ENCODE assay signal across 23 cellular contexts in genomic region chr4:20319785-20320184, GRCh38.
"Had no signal": no experiment of that assay in that cellular context is flagged by ENCODE, and none has a peak within 500 bp of the region (broad histone marks: within the 10 kb centered on the region; RNA-seq: fewer than 3 reads in every experiment).

No MANE protein-coding gene starts in this region.

- DNase-seq: activated CD4-positive, alpha-beta T cell treated with anti-CD3 and anti-CD28 coated beads, Interleukin-2, amount 10 ng/mL, durations not matched to agents 24 days and 14 days; activated CD4-positive, CD25-positive, alpha-beta regulatory T cell; activated CD8-positive, alpha-beta memory T cell treated with anti-CD3 and anti-CD28 coated beads, Interleukin-2, amount 50 U/mL, for 4 hours; activated naive CD4-positive, alpha-beta T cell treated with anti-CD3 and anti-CD28 coated beads for 36 hours; activated T-cell treated with anti-CD3 and anti-CD28 coated beads, Interleukin-2, amount 50 U/mL, for 4 hours; aorta; effector memory CD4-positive, alpha-beta T cell; foreskin keratinocyte; glutamatergic neuron; kidney; left ventricle myocardium superior; naive thymus-derived CD4-positive, alpha-beta T cell; SK-N-SH; stimulated activated CD4-positive, alpha-beta T cell treated with anti-CD3 and anti-CD28 coated beads, Interleukin-12 subunit alpha, Interleukin-12 subunit beta, amount 100 ng/mL, for 4 hours; stimulated activated CD4-positive, alpha-beta T cell treated with anti-CD3 and anti-CD28 coated beads, Interleukin-1b, Interleukin-23, amount 100 ng/mL, for 48 hours; stimulated activated CD8-positive, alpha-beta memory T cell treated with anti-CD3 and anti-CD28 coated beads, Interleukin-4, amount 100 ng/mL, for 48 hours; stimulated activated naive CD4-positive, alpha-beta T cell treated with Interleukin-2 at 50 U/mL for 16 hours; T-helper 1 cell; T-helper 9 cell; trophoblast cell had no signal

- H3K27ac Mint-ChIP-seq: activated CD4-positive, alpha-beta T cell treated with anti-CD3 and anti-CD28 coated beads, Interleukin-2, amount 10 ng/mL, durations not matched to agents 24 days and 14 days; activated naive CD4-positive, alpha-beta T cell treated with anti-CD3 and anti-CD28 coated beads for 36 hours; dendritic cell treated with granulocyte-macrophage colony-stimulating factor and Interleukin-4, amounts not matched to agents 40 ng/mL and 50 ng/mL, for 4 days; memory B cell; naive thymus-derived CD4-positive, alpha-beta T cell had no signal

- ATAC-seq: activated T-cell treated with anti-CD3 and anti-CD28 coated beads, Interleukin-2, amount 50 U/mL, for 4 hours; foreskin keratinocyte; left ventricle myocardium superior; naive thymus-derived CD4-positive, alpha-beta T cell had no signal

- H3K36me3 Mint-ChIP-seq: memory B cell; naive thymus-derived CD4-positive, alpha-beta T cell had no signal

- H3K27ac ChIP-seq: foreskin keratinocyte, vagina had no signal

- FAIRE-seq: kidney had no signal

- H3K27me3 Mint-ChIP-seq: activated CD4-positive, alpha-beta T cell treated with anti-CD3 and anti-CD28 coated beads, Interleukin-2, amount 10 ng/mL, durations not matched to agents 24 days and 14 days; dendritic cell treated with granulocyte-macrophage colony-stimulating factor and Interleukin-4, amounts not matched to agents 40 ng/mL and 50 ng/mL, for 4 days; memory B cell had no signal

- H3K4me3 Mint-ChIP-seq: activated CD4-positive, alpha-beta T cell treated with anti-CD3 and anti-CD28 coated beads, Interleukin-2, amount 10 ng/mL, durations not matched to agents 24 days and 14 days; activated naive CD4-positive, alpha-beta T cell treated with anti-CD3 and anti-CD28 coated beads for 36 hours; activated T-cell treated with anti-CD3 and anti-CD28 coated beads, Interleukin-2, amount 50 U/mL, for 4 hours; dendritic cell treated with granulocyte-macrophage colony-stimulating factor and Interleukin-4, amounts not matched to agents 40 ng/mL and 50 ng/mL, for 4 days; memory B cell; naive thymus-derived CD4-positive, alpha-beta T cell had no signal

- H3K4me1 Mint-ChIP-seq: activated CD4-positive, alpha-beta T cell treated with anti-CD3 and anti-CD28 coated beads, Interleukin-2, amount 10 ng/mL, durations not matched to agents 24 days and 14 days; memory B cell; naive thymus-derived CD4-positive, alpha-beta T cell had no signal

- H3K9me3 Mint-ChIP-seq: activated CD4-positive, alpha-beta T cell treated with anti-CD3 and anti-CD28 coated beads, Interleukin-2, amount 10 ng/mL, durations not matched to agents 24 days and 14 days; activated naive CD4-positive, alpha-beta T cell treated with anti-CD3 and anti-CD28 coated beads for 36 hours; activated T-cell treated with anti-CD3 and anti-CD28 coated beads, Interleukin-2, amount 50 U/mL, for 4 hours; dendritic cell treated with granulocyte-macrophage colony-stimulating factor and Interleukin-4, amounts not matched to agents 40 ng/mL and 50 ng/mL, for 4 days; memory B cell had no signal
